In genomic region chr6:54847799-54848597, GRCh38 we compare ENCODE assay signal across 10 cellular contexts. TPM values are rescaled to one million over a fixed set of nuclear protein-coding genes. Genes with fewer than 3 reads are reported as not detected.
DNase-seq lines count a peak whose midpoint lies in the region; ATAC-seq and TF ChIP-seq lines count a peak whose summit lies in the region.
"Had no signal": no experiment of that assay in that cellular context is flagged by ENCODE, and none has a peak within 500 bp of the region (broad histone marks: within the 10 kb centered on the region; RNA-seq: fewer than 3 reads in every experiment).

No MANE protein-coding gene starts in this region.

- H3F3A ChIP-seq in neural progenitor cell (ENCODE audit: low read depth) = no peaks in the 10 kb centered on the region

- H3K4me3 Mint-ChIP-seq in neural progenitor cell = peak overlapping the region; percentile 89

- TF ChIP-seq CTCF in neural progenitor cell (IDR thresholded peaks at IDR 0.05) = no peak

- H3K4me3 ChIP-seq in esophagus (ENCODE audit: low read depth in 1 of 2, low read length in 2 of 2) (peak overlapping the region; percentile 65 to 73), neural progenitor cell (peak overlapping the region; percentile 82)

- H3K4me1 ChIP-seq in esophagus (ENCODE audit: control insufficient read depth in 2 of 2, insufficient read depth in 2 of 2, low read length in 1 of 2) (peaks cover 0 to 4% of the 10 kb centered on the region in 2 donors), neural progenitor cell (no peaks in the 10 kb centered on the region)

- H3K9ac ChIP-seq in neural progenitor cell = no peak overlapping the region

- ATAC-seq in activated CD4-positive, CD25-positive, alpha-beta regulatory T cell treated with anti-CD3 and anti-CD28 coated beads, Interleukin-2, amount 50 U/mL, for 24 hours = no peak
- ATAC-seq in GM18502 (IDR thresholded peaks at IDR 0.05; ENCODE audit: poor library complexity, unreplicated experiment) (no peak), HG02571 (IDR thresholded peaks at IDR 0.05; ENCODE audit: unreplicated experiment) (no peak)

- WGBS in esophagus, 2 donors = 40% methylated on average over 9 of the region's 9 CpGs

- H3K27me3 Mint-ChIP-seq in neural progenitor cell (ENCODE audit: insufficient read depth, low read depth) = peaks cover 21% of the 10 kb centered on the region

- no peak overlapping the region for H3K27ac Mint-ChIP-seq in neural progenitor cell

- H3K27me3 ChIP-seq in esophagus (ENCODE audit: control insufficient read depth in 1 of 2, insufficient read depth in 2 of 2, low read length in 2 of 2) (no peaks in the 10 kb centered on the region), neural progenitor cell (peaks cover 17% of the 10 kb centered on the region)
- H3K27me3 ChIP-seq: ovary had no signal

- H3K27ac ChIP-seq in esophagus (ENCODE audit: low read depth in 2 of 2, low read length in 1 of 2) = peak overlapping the region; percentile 93
- no peak overlapping the region for H3K27ac ChIP-seq in neural progenitor cell
- H3K27ac ChIP-seq: ovary had no signal

- H2AFZ ChIP-seq in neural progenitor cell (replicated peaks) = peak overlapping the region; percentile 97

- no peaks in the 10 kb centered on the region for H3K36me3 Mint-ChIP-seq in neural progenitor cell

- no peaks in the 10 kb centered on the region for H3K4me1 Mint-ChIP-seq in neural progenitor cell

- H3K79me2 ChIP-seq in neural progenitor cell (ENCODE audit: low read depth) = peaks cover 4% of the 10 kb centered on the region

- H3K9me3 ChIP-seq in esophagus (ENCODE audit: control insufficient read depth in 2 of 2, insufficient read depth in 1 of 2, low read depth in 1 of 2, low read length in 1 of 2) (no peaks in the 10 kb centered on the region), neural progenitor cell (ENCODE audit: low read depth) (no peaks in the 10 kb centered on the region)
- H3K9me3 ChIP-seq: ovary had no signal

- H4K20me1 ChIP-seq in neural progenitor cell (ENCODE audit: low read depth) = no peaks in the 10 kb centered on the region

- H3K36me3 ChIP-seq in esophagus (ENCODE audit: control insufficient read depth in 2 of 2, insufficient read depth in 2 of 2, low read length in 1 of 2) = no peaks in the 10 kb centered on the region
- H3K36me3 ChIP-seq in neural progenitor cell = no peaks in the 10 kb centered on the region
- H3K36me3 ChIP-seq: ovary had no signal

- DNase-seq in EH (ENCODE audit: low read depth) = peak; percentile 3
- peak; percentile 6 for DNase-seq in NCI-H460 (ENCODE audit: extremely low read depth, low read depth)
- DNase-seq in neural progenitor cell (ENCODE audit: low spot score) = no peak
- DNase-seq in activated naive CD4-positive, alpha-beta T cell treated with anti-CD3 and anti-CD28 coated beads, Interleukin-2, amount 50 U/mL, for 16 hours = no peak
- DNase-seq: NCI-H2171, ovary had no signal

- H3K4me2 ChIP-seq in neural progenitor cell = peak overlapping the region; percentile 86

- H3K9me3 Mint-ChIP-seq in neural progenitor cell = peaks cover 5% of the 10 kb centered on the region

RNA-seq across cellular contexts. Expression of gene FAM83B, which starts 1.4 kb away (rescaled TPM):
- 0.07 TPM in 1 of 2 replicates, not detected in the other for total RNA-seq in NCI-H460 (2014; rRNA removed; shearing (Covaris generic))
- polyA plus RNA-seq in NCI-H460 (2014; cell fraction: nucleus; rRNA removed) = not detected in 2 replicates
- 1 to 10 TPM; 2.7 to 9.9 TPM for polyA plus RNA-seq in esophagus
- 5.3 and 6.3 TPM in 2 replicates for total RNA-seq in neural progenitor cell (ENCODE audit: low replicate concordance)
- polyA plus RNA-seq: ovary had no signal

Comparison
In these comparisons a context has a peak if more than half of its experiments do, and no peak if none do; other contexts are left out.
1. DNase-seq: peak in EH (single experiment) and NCI-H460 (single experiment); none in neural progenitor cell (single experiment) and activated naive CD4-positive, alpha-beta T cell treated with anti-CD3 and anti-CD28 coated beads, Interleukin-2, amount 50 U/mL, for 16 hours (single experiment).